9 cellular contexts compared by ENCODE assay signal in the genomic region with DNA sequence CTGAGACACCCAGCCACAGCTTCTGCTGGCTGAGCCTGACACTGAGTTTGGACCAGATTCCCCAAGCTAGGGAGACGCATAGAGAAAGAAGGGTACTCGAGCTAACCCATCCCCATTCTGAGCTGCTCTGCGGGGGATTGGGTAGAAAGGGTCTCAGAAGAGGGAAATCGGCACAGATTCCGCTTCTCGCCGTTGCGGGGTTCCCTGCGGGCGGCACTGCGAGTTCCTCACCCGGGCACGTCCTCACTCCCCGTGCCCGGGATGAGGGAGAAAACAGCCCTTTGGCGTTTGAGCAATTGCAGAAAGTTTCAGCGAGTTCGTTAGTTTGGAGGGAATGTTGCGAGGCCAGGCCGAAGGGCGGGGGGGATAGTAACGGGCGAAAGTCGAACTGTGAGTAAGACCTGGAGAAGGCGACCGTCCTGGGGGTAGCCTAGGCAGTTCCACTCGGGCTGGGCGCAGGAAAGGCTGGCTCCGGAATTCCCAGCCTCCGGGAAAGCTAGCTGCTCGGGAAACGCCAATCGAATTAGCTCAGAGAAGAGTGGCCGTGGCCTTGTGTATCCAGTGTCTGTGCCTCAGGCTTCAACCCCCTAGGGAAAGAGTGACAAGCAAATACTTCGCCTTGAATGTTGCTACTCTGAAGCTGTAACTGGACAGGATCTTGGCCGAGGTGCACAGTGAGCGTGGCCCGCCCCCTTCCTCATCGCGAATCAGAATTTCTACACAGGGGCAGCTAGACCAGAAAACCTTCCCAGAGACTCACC. TPM values are rescaled to one million over a fixed set of nuclear protein-coding genes. Genes with fewer than 3 reads are reported as not detected.
A peak's percentile ranks its signal among the peaks of the same experiment; 100 is the strongest.
DNase-seq lines count a peak whose midpoint lies in the region; ATAC-seq and TF ChIP-seq lines count a peak whose summit lies in the region.
"Had no signal": no experiment of that assay in that cellular context is flagged by ENCODE, and none has a peak within 500 bp of the region (broad histone marks: within the 10 kb centered on the region; RNA-seq: fewer than 3 reads in every experiment).

No MANE protein-coding gene starts in this region.

- H3K4me3 Mint-ChIP-seq in mesothelial cell of epicardium = peak overlapping the region; percentile 63
- no peak overlapping the region for H3K4me3 Mint-ChIP-seq in activated T-cell treated with anti-CD3 and anti-CD28 coated beads, Interleukin-2, amount 50 U/mL, for 24 hours

- H2BK20ac ChIP-seq in IMR-90 (ENCODE audit: low read depth, low read length) = peak overlapping the region; percentile 28; the same call in 1 of the 2 replicates

- no peak overlapping the region for H4K5ac ChIP-seq in IMR-90 (ENCODE audit: low read depth, low read length)

- dilution Hi-C loops in IMR-90 (cut with HindIII; ENCODE audit: low sequenced_read_pairs, unreplicated experiment) = no loop called here

- H3K4me3 ChIP-seq in IMR-90 (ENCODE audit: insufficient read depth, low read depth, low read length) (peak overlapping the region; percentile 61), ectodermal cell (ENCODE audit: insufficient read depth, low read depth, low read length) (peak overlapping the region; percentile 29)

- no peak for TF ChIP-seq RAD21 in IMR-90 (IDR thresholded peaks at IDR 0.05; ENCODE audit: low read length)

- TF ChIP-seq CTCF in IMR-90 (conservative IDR thresholded peaks at IDR 0.05; ENCODE audit: low read depth, low read length) (no peak), mesothelial cell of epicardium (IDR thresholded peaks at IDR 0.05; ENCODE audit: unreplicated experiment) (no peak)

- peaks cover 93% of the 10 kb centered on the region for H3K27me3 Mint-ChIP-seq in mesothelial cell of epicardium (ENCODE audit: low read depth)
- H3K27me3 Mint-ChIP-seq in activated T-cell treated with anti-CD3 and anti-CD28 coated beads, Interleukin-2, amount 50 U/mL, for 24 hours = peaks cover 40% of the 10 kb centered on the region

- CTCF ChIA-PET in IMR-90 (lab: Yijun Ruan, JAX) = interaction anchor here (0.6 to 1.2 kb wide), 3 partner anchors 9 to 804 kb away, joined by 4 to 5 read pairs (median 4); no protein-coding TSS in a partner anchor

- H3K27me3 ChIP-seq in IMR-90 (ENCODE audit: control insufficient read depth, insufficient read depth, low read length) (no peaks in the 10 kb centered on the region), ectodermal cell (ENCODE audit: control insufficient read depth, insufficient read depth, low read length, poor library complexity, severe bottlenecking) (peaks cover 43% of the 10 kb centered on the region)

- peak overlapping the region; percentile 58 for H3K4ac ChIP-seq in IMR-90 (ENCODE audit: low read depth, low read length)

- peak overlapping the region; percentile 70; the same call in 1 of the 2 replicates for H3K56ac ChIP-seq in IMR-90 (ENCODE audit: extremely low read depth, insufficient read depth, low read length)

- peak overlapping the region; percentile 4 for H4K91ac ChIP-seq in IMR-90 (ENCODE audit: insufficient read depth, low read depth, low read length)

- peak overlapping the region; percentile 73 for H3K14ac ChIP-seq in IMR-90 (replicated peaks; ENCODE audit: low read depth, low read length)

- H3K36me3 Mint-ChIP-seq in mesothelial cell of epicardium = no peaks in the 10 kb centered on the region
- no peaks in the 10 kb centered on the region for H3K36me3 Mint-ChIP-seq in activated T-cell treated with anti-CD3 and anti-CD28 coated beads, Interleukin-2, amount 50 U/mL, for 24 hours (ENCODE audit: low read depth)

- H3K36me3 ChIP-seq in IMR-90 (ENCODE audit: control insufficient read depth, insufficient read depth, low read length) (no peaks in the 10 kb centered on the region), ectodermal cell (ENCODE audit: control insufficient read depth, insufficient read depth, low read length) (no peaks in the 10 kb centered on the region)

- peak overlapping the region; percentile 51 for H2AK9ac ChIP-seq in IMR-90 (replicated peaks; ENCODE audit: low read depth, low read length, poor library complexity)

- WGBS in IMR-90 (ENCODE audit: extremely low coverage in 2 of 2, insufficient read length in 1 of 2), 2 experiments = no CpG with 5 or more reads among the region's 40 CpGs
- 9 to 10% methylated on average over 40 of the region's 40 CpGs for WGBS in ectodermal cell, 2 experiments

- TF ChIP-seq POLR2A in IMR-90 (IDR thresholded peaks at IDR 0.05; ENCODE audit: low read depth, low read length) = no peak

- no peak overlapping the region for H3K27ac Mint-ChIP-seq in mesothelial cell of epicardium
- H3K27ac Mint-ChIP-seq in activated T-cell treated with anti-CD3 and anti-CD28 coated beads, Interleukin-2, amount 50 U/mL, for 24 hours = no peak overlapping the region

- DNase-seq in A172 (ENCODE audit: low spot score) = peak; percentile 49
- DNase-seq in IMR-90 = peak; percentile 61
- DNase-seq in mesothelial cell of epicardium (ENCODE audit: low spot score in 2 of 2, unreplicated experiment in 2 of 2) = peak in 1 of 2 experiments; percentile 42
- DNase-seq in activated T-cell treated with anti-CD3 and anti-CD28 coated beads, Interleukin-2, amount 50 U/mL, for 24 hours = no peak
- no peak for DNase-seq in DMS114 treated with DMSO at 0.1 percent for 48 hours (lab: John Stamatoyannopoulos, UW; ENCODE audit: unreplicated experiment)
- DNase-seq in activated CD4-positive, alpha-beta T cell treated with anti-CD3 and anti-CD28 coated beads, Interleukin-2, amount 50 U/mL, for 48 hours = no peak
- DNase-seq: hippocampal formation had no signal

- H3K4me1 Mint-ChIP-seq in mesothelial cell of epicardium = peaks cover 8% of the 10 kb centered on the region
- peaks cover 5% of the 10 kb centered on the region for H3K4me1 Mint-ChIP-seq in activated T-cell treated with anti-CD3 and anti-CD28 coated beads, Interleukin-2, amount 50 U/mL, for 24 hours (ENCODE audit: low read depth)

- H2BK120ac ChIP-seq in IMR-90 (ENCODE audit: low read depth, low read length) = peak overlapping the region; percentile 59

- POLR2A ChIA-PET in IMR-90 (lab: Charles Lee; ENCODE audit: unreplicated experiment) = no interaction called here

- ATAC-seq in IMR-90 (ENCODE audit: low read depth) = peak; percentile 79
- no peak for ATAC-seq in GM18909 (IDR thresholded peaks at IDR 0.05; ENCODE audit: poor library complexity, unreplicated experiment)

- H3K9me3 ChIP-seq in IMR-90 (ENCODE audit: control insufficient read depth, insufficient read depth, low read length) (no peaks in the 10 kb centered on the region), ectodermal cell (ENCODE audit: control insufficient read depth, low read length) (no peaks in the 10 kb centered on the region)

- peak overlapping the region; percentile 70 for H3K4me2 ChIP-seq in IMR-90 (ENCODE audit: low read depth, low read length)

- peaks cover 0 to 17% of the 10 kb centered on the region in 2 experiments; a peak in 2 of 4 replicates for H3K79me1 ChIP-seq in IMR-90 (ENCODE audit: low read depth in 1 of 2, low read length in 2 of 2)

- H2BK15ac ChIP-seq in IMR-90 (ENCODE audit: low read depth, low read length) = peak overlapping the region; percentile 15; the same call in 1 of the 3 replicates

- intact Hi-C loops in IMR-90 (cut with micrococcal nuclease) = loop anchor here (1.0 to 2.0 kb wide), 2 partner anchors 115 to 346 kb away; no protein-coding TSS in a partner anchor

- in situ Hi-C loops in IMR-90 (cut with MboI; ENCODE audit: low sequenced_read_pairs) = no loop called here

- H4K8ac ChIP-seq in IMR-90 (ENCODE audit: low read depth in 2 of 2, low read length in 2 of 2) = peak overlapping the region in 1 of 2 experiments; percentile 59; a peak in 2 of 4 replicates

- peak overlapping the region; percentile 26 for H2BK5ac ChIP-seq in IMR-90 (ENCODE audit: low read depth, low read length, poor library complexity, severe bottlenecking)

- H3K18ac ChIP-seq in IMR-90 (ENCODE audit: low read depth, low read length) = no peak overlapping the region

- peak overlapping the region; percentile 67 for H3K9ac ChIP-seq in IMR-90 (ENCODE audit: low read depth, low read length)

- peak overlapping the region; percentile 90 for H2AFZ ChIP-seq in IMR-90 (replicated peaks; ENCODE audit: low read length, poor library complexity)

- BruUV-seq in IMR-90 (replicated peaks; lab: Mats Ljungman, UMichigan) = no TSS peak

- peak overlapping the region; percentile 47 for H3K27ac ChIP-seq in IMR-90 (ENCODE audit: insufficient read depth, low read length)
- H3K27ac ChIP-seq in ectodermal cell (ENCODE audit: insufficient read depth, low read depth, low read length, poor library complexity, severe bottlenecking) = no peak overlapping the region

- H2AK5ac ChIP-seq in IMR-90 (ENCODE audit: low read depth, low read length) = no peak overlapping the region

- H4K20me1 ChIP-seq in IMR-90 (ENCODE audit: insufficient read depth, low read length) = no peaks in the 10 kb centered on the region

- H3K4me1 ChIP-seq in IMR-90 (ENCODE audit: control insufficient read depth, insufficient read depth, low read length) (no peaks in the 10 kb centered on the region; the same call in 1 of the 2 replicates), ectodermal cell (ENCODE audit: control insufficient read depth, insufficient read depth, low read length) (no peaks in the 10 kb centered on the region)

- peaks cover 4% of the 10 kb centered on the region for H3K9me3 Mint-ChIP-seq in mesothelial cell of epicardium
- H3K9me3 Mint-ChIP-seq in activated T-cell treated with anti-CD3 and anti-CD28 coated beads, Interleukin-2, amount 50 U/mL, for 24 hours = no peaks in the 10 kb centered on the region

- peak overlapping the region; percentile 85 for H3K23ac ChIP-seq in IMR-90 (ENCODE audit: low read depth, low read length)

- H3K9me1 ChIP-seq in IMR-90 (ENCODE audit: insufficient read depth, low read length) = peaks cover 10% of the 10 kb centered on the region

TF ChIP-seq in IMR-90, 13 proteins besides CTCF, POLR2A, EP300 and RAD21 (continues in another document):
- TF ChIP-seq, protein P1, sequence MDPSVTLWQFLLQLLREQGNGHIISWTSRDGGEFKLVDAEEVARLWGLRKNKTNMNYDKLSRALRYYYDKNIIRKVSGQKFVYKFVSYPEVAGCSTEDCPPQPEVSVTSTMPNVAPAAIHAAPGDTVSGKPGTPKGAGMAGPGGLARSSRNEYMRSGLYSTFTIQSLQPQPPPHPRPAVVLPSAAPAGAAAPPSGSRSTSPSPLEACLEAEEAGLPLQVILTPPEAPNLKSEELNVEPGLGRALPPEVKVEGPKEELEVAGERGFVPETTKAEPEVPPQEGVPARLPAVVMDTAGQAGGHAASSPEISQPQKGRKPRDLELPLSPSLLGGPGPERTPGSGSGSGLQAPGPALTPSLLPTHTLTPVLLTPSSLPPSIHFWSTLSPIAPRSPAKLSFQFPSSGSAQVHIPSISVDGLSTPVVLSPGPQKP (IDR thresholded peaks at IDR 0.05; ENCODE audit: borderline replicate concordance, low read depth, low read length) = no peak

RNA-seq across cellular contexts. Expression of a gene that starts 0.7 kb away (rescaled TPM):
- total RNA-seq in A172 (2014; rRNA removed; shearing (Covaris generic)) = 11.0 and 12.0 TPM in 2 replicates
- total RNA-seq in IMR-90 (2012; rRNA removed) (5.4 and 8.6 TPM in 2 replicates), mesothelial cell of epicardium (0.27 to 0.43 TPM (median 0.38 TPM) in 3 replicates)
- 1.1 and 1.7 TPM in 2 replicates for polyA plus RNA-seq in IMR-90 (2012; rRNA removed)
- 0.24 and 0.25 TPM in 2 replicates for polyA plus RNA-seq in IMR-90 (2012; cell fraction: cytosol; rRNA removed)
- 0.21 and 2.1 TPM in 2 replicates for polyA plus RNA-seq in IMR-90 (2012; cell fraction: nucleus; rRNA removed; ENCODE audit: low replicate concordance)
- polyA plus RNA-seq in ectodermal cell (2013, experiment 1 of 4) = 0.09 TPM
- not detected for polyA plus RNA-seq in ectodermal cell (2013, experiment 2 of 4)
- 0.16 TPM for polyA plus RNA-seq in ectodermal cell (2013, experiment 3 of 4)
- polyA plus RNA-seq in ectodermal cell (2013, experiment 4 of 4) = 0.08 TPM

Comparison
In these comparisons a context has a peak if more than half of its experiments do, and no peak if none do; other contexts are left out.
1. DNase-seq: peak in A172 (single experiment) and IMR-90 (single experiment); none in activated T-cell treated with anti-CD3 and anti-CD28 coated beads, Interleukin-2, amount 50 U/mL, for 24 hours (single experiment), DMS114 treated with DMSO at 0.1 percent for 48 hours (single experiment) and activated CD4-positive, alpha-beta T cell treated with anti-CD3 and anti-CD28 coated beads, Interleukin-2, amount 50 U/mL, for 48 hours (0 of 2).